In the genomic region with DNA sequence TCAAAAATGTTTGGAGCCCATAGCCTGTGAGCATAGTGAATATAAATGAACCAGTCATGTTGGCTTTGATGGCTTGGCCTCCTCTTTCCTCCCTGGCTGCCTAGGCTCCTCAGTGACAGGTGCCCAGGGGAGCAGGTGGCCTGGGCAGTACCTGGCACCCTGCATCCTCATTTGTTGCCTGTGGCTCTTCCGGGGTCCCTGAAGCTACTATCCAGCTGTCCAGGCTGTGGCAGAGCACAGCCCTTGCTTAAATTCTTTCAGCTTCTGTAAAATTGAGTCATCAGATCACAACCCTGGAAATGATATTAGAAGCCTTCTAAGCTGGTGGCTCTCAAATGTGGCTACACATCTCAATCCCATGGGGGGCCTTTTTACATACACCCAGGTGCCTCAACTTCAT, we compare ENCODE assay signal across 38 cellular contexts.
"Had no signal": no experiment of that assay in that cellular context is flagged by ENCODE, and none has a peak within 500 bp of the region (broad histone marks: within the 10 kb centered on the region; RNA-seq: fewer than 3 reads in every experiment).

No MANE protein-coding gene starts in this region.

- FAIRE-seq: astrocyte, TTC549 had no signal

- ATAC-seq: activated CD8-positive, alpha-beta memory T cell treated with anti-CD3 and anti-CD28 coated beads, Interleukin-2, amount 10 ng/mL, durations not matched to agents 7 days and 5 days; activated CD8-positive, alpha-beta T cell treated with anti-CD3 and anti-CD28 coated beads, Interleukin-2, amount 10 ng/mL, durations not matched to agents 7 days and 5 days; activated naive CD4-positive, alpha-beta T cell treated with anti-CD3 and anti-CD28 coated beads, Interleukin-2, amount 50 U/mL, for 72 hours; activated T-cell treated with anti-CD3 and anti-CD28 coated beads, Interleukin-2, amount 50 U/mL, for 72 hours; activated T-helper 17 cell treated with anti-CD3 and anti-CD28 coated beads, Interleukin-2, amount 50 U/mL, for 72 hours; body of pancreas had no signal

- H3K9me3 ChIP-seq: adrenal gland, body of pancreas, breast epithelium had no signal

- DNase-seq: activated B cell treated with CpG ODN at 0.5 μM for 24 hours; activated CD4-positive, alpha-beta memory T cell treated with anti-CD3 and anti-CD28 coated beads for 36 hours; activated CD4-positive, alpha-beta T cell treated with anti-CD3 and anti-CD28 coated beads for 4 hours; activated CD4-positive, alpha-beta T cell treated with anti-CD3 and anti-CD28 coated beads, Interleukin-2, amount 10 ng/mL, durations not matched to agents 24 days and 14 days; activated CD4-positive, alpha-beta T cell treated with anti-CD3 and anti-CD28 coated beads, Interleukin-2, amount 50 U/mL, for 1 hour; activated CD4-positive, alpha-beta T cell treated with anti-CD3 and anti-CD28 coated beads, Interleukin-2, amount 50 U/mL, for 4 hours; activated CD4-positive, CD25-positive, alpha-beta regulatory T cell treated with anti-CD3 and anti-CD28 coated beads, Interleukin-2, amount 50 U/mL, for 72 hours; activated CD8-positive, alpha-beta memory T cell treated with anti-CD3 and anti-CD28 coated beads for 24 hours; activated CD8-positive, alpha-beta memory T cell treated with anti-CD3 and anti-CD28 coated beads, Interleukin-2, amount 10 ng/mL, durations not matched to agents 7 days and 5 days; activated CD8-positive, alpha-beta memory T cell treated with anti-CD3 and anti-CD28 coated beads, Interleukin-2, amount 50 U/mL, for 48 hours; activated CD8-positive, alpha-beta T cell treated with anti-CD3 and anti-CD28 coated beads, Interleukin-2, amount 10 ng/mL, durations not matched to agents 7 days and 5 days; activated effector memory CD4-positive, alpha-beta T cell treated with anti-CD3 and anti-CD28 coated beads, Interleukin-2, amount 50 U/mL, for 16 hours; activated gamma-delta T cell treated with Interleukin-2 at 50 U/mL for 16 hours; activated naive CD4-positive, alpha-beta T cell; activated naive CD4-positive, alpha-beta T cell treated with anti-CD3 and anti-CD28 coated beads for 36 hours; activated naive CD4-positive, alpha-beta T cell treated with anti-CD3 and anti-CD28 coated beads, Interleukin-2, amount 50 U/mL, for 16 hours; activated naive CD8-positive, alpha-beta T cell treated with anti-CD3 and anti-CD28 coated beads for 36 hours; activated T-cell treated with anti-CD3 and anti-CD28 coated beads, Interleukin-2, amount 50 U/mL, for 24 hours; activated T-cell treated with anti-CD3 and anti-CD28 coated beads, Interleukin-2, amount 50 U/mL, for 72 hours; adrenal gland; amniotic stem cell; aorta; body of pancreas; brain microvascular endothelial cell; central memory CD4-positive, alpha-beta T cell; SW 1271; T-helper 1 cell; T-helper 2 cell; T-helper 9 cell had no signal

- H3K4me1 Mint-ChIP-seq: activated B cell treated with CpG ODN at 0.5 μM for 24 hours; activated CD4-positive, alpha-beta T cell treated with anti-CD3 and anti-CD28 coated beads, Interleukin-2, amount 10 ng/mL, durations not matched to agents 24 days and 14 days; activated CD8-positive, alpha-beta memory T cell treated with anti-CD3 and anti-CD28 coated beads, Interleukin-2, amount 10 ng/mL, durations not matched to agents 7 days and 5 days; activated naive CD8-positive, alpha-beta T cell treated with anti-CD3 and anti-CD28 coated beads for 36 hours; activated T-helper 17 cell treated with anti-CD3 and anti-CD28 coated beads, Interleukin-2, amount 50 U/mL, for 72 hours had no signal

- H3K27ac Mint-ChIP-seq: activated B cell treated with CpG ODN at 0.5 μM for 24 hours; activated CD4-positive, alpha-beta memory T cell treated with anti-CD3 and anti-CD28 coated beads for 36 hours; activated CD4-positive, alpha-beta T cell treated with anti-CD3 and anti-CD28 coated beads, Interleukin-2, amount 10 ng/mL, durations not matched to agents 24 days and 14 days; activated CD8-positive, alpha-beta memory T cell treated with anti-CD3 and anti-CD28 coated beads, Interleukin-2, amount 10 ng/mL, durations not matched to agents 7 days and 5 days; activated CD8-positive, alpha-beta T cell treated with anti-CD3 and anti-CD28 coated beads, Interleukin-2, amount 10 ng/mL, durations not matched to agents 7 days and 5 days; activated naive CD4-positive, alpha-beta T cell treated with anti-CD3 and anti-CD28 coated beads for 36 hours; activated naive CD4-positive, alpha-beta T cell treated with anti-CD3 and anti-CD28 coated beads, Interleukin-2, amount 50 U/mL, for 72 hours; activated naive CD8-positive, alpha-beta T cell treated with anti-CD3 and anti-CD28 coated beads for 36 hours; activated T-cell treated with anti-CD3 and anti-CD28 coated beads, Interleukin-2, amount 50 U/mL, for 24 hours; activated T-cell treated with anti-CD3 and anti-CD28 coated beads, Interleukin-2, amount 50 U/mL, for 72 hours; activated T-helper 1 cell treated with anti-CD3 and anti-CD28 coated beads, Interleukin-12 subunit alpha, Interleukin-12 subunit beta, Interleukin-2, Interleukin-4 antibody, amounts not matched to agents 30 ng/mL and 10 ng/mL and 1 ng/mL, durations not matched to agents 14 hours and 24 hours and 36 hours; activated T-helper 17 cell treated with anti-CD3 and anti-CD28 coated beads, Interleukin-2, amount 50 U/mL, for 72 hours; T-helper 1 cell treated with Interleukin-12 subunit alpha and Interleukin-12 subunit beta and Interleukin-4 antibody, amounts not matched to agents 30 μg/mL and 1 μg/mL, for 36 hours; T-helper 2 cell treated with Interferon-gamma antibody and Interleukin-4, amounts not matched to agents 5 μg/mL and 100 μg/mL, for 36 hours had no signal

- H3K4me3 Mint-ChIP-seq: activated B cell treated with CpG ODN at 0.5 μM for 24 hours; activated CD4-positive, alpha-beta memory T cell treated with anti-CD3 and anti-CD28 coated beads for 36 hours; activated CD4-positive, alpha-beta T cell treated with anti-CD3 and anti-CD28 coated beads, Interleukin-2, amount 10 ng/mL, durations not matched to agents 24 days and 14 days; activated CD8-positive, alpha-beta memory T cell treated with anti-CD3 and anti-CD28 coated beads, Interleukin-2, amount 10 ng/mL, durations not matched to agents 7 days and 5 days; activated CD8-positive, alpha-beta T cell treated with anti-CD3 and anti-CD28 coated beads, Interleukin-2, amount 10 ng/mL, durations not matched to agents 7 days and 5 days; activated naive CD4-positive, alpha-beta T cell treated with anti-CD3 and anti-CD28 coated beads for 36 hours; activated naive CD8-positive, alpha-beta T cell treated with anti-CD3 and anti-CD28 coated beads for 36 hours; activated T-cell treated with anti-CD3 and anti-CD28 coated beads, Interleukin-2, amount 50 U/mL, for 24 hours; activated T-cell treated with anti-CD3 and anti-CD28 coated beads, Interleukin-2, amount 50 U/mL, for 72 hours; activated T-helper 1 cell treated with anti-CD3 and anti-CD28 coated beads, Interleukin-12 subunit alpha, Interleukin-12 subunit beta, Interleukin-2, Interleukin-4 antibody, amounts not matched to agents 30 ng/mL and 10 ng/mL and 1 ng/mL, durations not matched to agents 14 hours and 24 hours and 36 hours; activated T-helper 17 cell treated with anti-CD3 and anti-CD28 coated beads, Interleukin-2, amount 50 U/mL, for 72 hours; T-helper 1 cell treated with Interleukin-12 subunit alpha and Interleukin-12 subunit beta and Interleukin-4 antibody, amounts not matched to agents 30 μg/mL and 1 μg/mL, for 36 hours; T-helper 2 cell treated with Interferon-gamma antibody and Interleukin-4, amounts not matched to agents 5 μg/mL and 100 μg/mL, for 36 hours had no signal

- H3K4me3 ChIP-seq: adrenal gland, body of pancreas, breast epithelium had no signal

- H3K4me1 ChIP-seq: adrenal gland, body of pancreas, breast epithelium had no signal

- H3K27me3 Mint-ChIP-seq: activated B cell treated with CpG ODN at 0.5 μM for 24 hours; activated CD4-positive, alpha-beta memory T cell treated with anti-CD3 and anti-CD28 coated beads for 36 hours; activated CD4-positive, alpha-beta T cell treated with anti-CD3 and anti-CD28 coated beads, Interleukin-2, amount 10 ng/mL, durations not matched to agents 24 days and 14 days; activated CD8-positive, alpha-beta memory T cell treated with anti-CD3 and anti-CD28 coated beads, Interleukin-2, amount 10 ng/mL, durations not matched to agents 7 days and 5 days; activated naive CD8-positive, alpha-beta T cell treated with anti-CD3 and anti-CD28 coated beads for 36 hours; activated T-cell treated with anti-CD3 and anti-CD28 coated beads, Interleukin-2, amount 50 U/mL, for 24 hours; activated T-helper 17 cell treated with anti-CD3 and anti-CD28 coated beads, Interleukin-2, amount 50 U/mL, for 72 hours had no signal

- H3K36me3 ChIP-seq: adrenal gland, brain microvascular endothelial cell, breast epithelium had no signal

- H3K27me3 ChIP-seq: adrenal gland, body of pancreas, brain microvascular endothelial cell, breast epithelium had no signal

- H3K36me3 Mint-ChIP-seq: activated CD4-positive, alpha-beta memory T cell treated with anti-CD3 and anti-CD28 coated beads for 36 hours; activated CD8-positive, alpha-beta memory T cell treated with anti-CD3 and anti-CD28 coated beads, Interleukin-2, amount 10 ng/mL, durations not matched to agents 7 days and 5 days; activated naive CD4-positive, alpha-beta T cell treated with anti-CD3 and anti-CD28 coated beads, Interleukin-2, amount 50 U/mL, for 72 hours; activated naive CD8-positive, alpha-beta T cell treated with anti-CD3 and anti-CD28 coated beads for 36 hours had no signal

- H3K27ac ChIP-seq: adrenal gland, body of pancreas, brain microvascular endothelial cell, breast epithelium, VCaP had no signal
